ENCODE assay signal across 8 cellular contexts in genomic region chr10:70331486-70332268, GRCh38. TPM values are rescaled to one million over a fixed set of nuclear protein-coding genes. Genes with fewer than 3 reads are reported as not detected.
DNase-seq lines count a peak whose midpoint lies in the region; ATAC-seq, FAIRE-seq and TF ChIP-seq lines count a peak whose summit lies in the region.

No MANE protein-coding gene starts in this region.

- no peak overlapping the region for H3K9ac ChIP-seq in PC-3 (ENCODE audit: low read length)
- H3K9ac ChIP-seq in HepG2 (ENCODE audit: insufficient read depth, low read depth, low read length): no peak overlapping the region

- peaks cover 9% of the 10 kb centered on the region; the same call in 1 of the 2 replicates for H3K36me3 ChIP-seq in PC-3 (ENCODE audit: low read depth, low read length)
- no peaks in the 10 kb centered on the region for H3K36me3 ChIP-seq in HepG2 (replicated peaks in 1 of 2; ENCODE audit: control insufficient read depth in 1 of 2, insufficient read depth in 2 of 2, low read length in 2 of 2)
- H3K36me3 ChIP-seq in aorta (ENCODE audit: control insufficient read depth in 1 of 2, insufficient read depth in 2 of 2, low read length in 1 of 2): no peaks in the 10 kb centered on the region

- H3K4me3 ChIP-seq in PC-3 (ENCODE audit: low read length) (no peak overlapping the region), HepG2 (replicated peaks in 1 of 3; ENCODE audit: insufficient read depth in 1 of 3, low read depth in 2 of 3, low read length in 3 of 3) (peak overlapping the region in 1 of 3 experiments; percentile 37; a peak in 2 of 6 replicates), aorta (ENCODE audit: low read length in 2 of 2) (no peak overlapping the region)

- H3K27me3 ChIP-seq in PC-3 (ENCODE audit: low read length): no peaks in the 10 kb centered on the region
- no peaks in the 10 kb centered on the region for H3K27me3 ChIP-seq in HepG2 (ENCODE audit: control insufficient read depth in 1 of 2, insufficient read depth in 2 of 2, low read length in 2 of 2)
- no peaks in the 10 kb centered on the region for H3K27me3 ChIP-seq in aorta (ENCODE audit: control insufficient read depth in 1 of 2, insufficient read depth in 2 of 2, low read length in 1 of 2)

- TF ChIP-seq EP300 in HepG2 (IDR thresholded peaks at IDR 0.05; ENCODE audit: low read depth in 2 of 2, low read length in 2 of 2) (0 out of 4 replicates have a peak, but pooled peaks of 1 of the 2 experiments have one; percentile 13), HepG2 (CRISPR knock-in tag; IDR thresholded peaks at IDR 0.05; ENCODE audit: borderline replicate concordance) (no peak)

- H3K4me1 ChIP-seq in PC-3 (ENCODE audit: insufficient read depth, low read length) (peaks cover 22% of the 10 kb centered on the region), HepG2 (ENCODE audit: insufficient read depth, low read length) (peaks cover 20% of the 10 kb centered on the region), aorta (ENCODE audit: control insufficient read depth in 1 of 2, insufficient read depth in 2 of 2, low read length in 2 of 2) (no peaks in the 10 kb centered on the region)

- POLR2A ChIA-PET in PC-3 (lab: Charles Lee; ENCODE audit: unreplicated experiment): no interaction called here
- POLR2A ChIA-PET in HepG2 (lab: Yijun Ruan, JAX): interaction anchor here (0.7 to 1.9 kb wide), 6 partner anchors 8 to 185 kb away, joined by 3 to 11 read pairs (median 4); partner anchors contain the start of gene TYSND1

- no peaks in the 10 kb centered on the region for H3K36me3 Mint-ChIP-seq in chondrocyte (ENCODE audit: low read depth)

- DNase-seq in HT-29 (ENCODE audit: low spot score): peak; percentile 98
- peak; percentile 99 for DNase-seq in PC-3
- DNase-seq in chondrocyte (ENCODE audit: low spot score): peak; percentile 43
- DNase-seq in HepG2 (ENCODE audit: low spot score): peak; percentile 84
- DNase-seq in aorta: no peak
- no peak for DNase-seq in stimulated activated CD4-positive, alpha-beta T cell treated with anti-CD3 and anti-CD28 coated beads, Interleukin-15, amount 100 ng/mL, for 24 hours

- TF ChIP-seq CTCF in C4-2B (conservative IDR thresholded peaks at IDR 0.05) (no peak), PC-3 (conservative IDR thresholded peaks at IDR 0.05; ENCODE audit: low read depth, low read length) (peak; percentile 57), chondrocyte (IDR thresholded peaks at IDR 0.05) (peak; percentile 62), HepG2 (CRISPR knock-in tag; IDR thresholded peaks at IDR 0.05) (peak; percentile 70)

- H3K27ac ChIP-seq in C4-2B: peak overlapping the region; percentile 41
- 0 out of 2 replicates have a peak overlapping the region, but pooled peaks have one; percentile 1 for H3K27ac ChIP-seq in PC-3 (ENCODE audit: low read length)
- peak overlapping the region; percentile 42 for H3K27ac ChIP-seq in HepG2 (ENCODE audit: extremely low read length, insufficient read depth, low read length)
- no peak overlapping the region for H3K27ac ChIP-seq in aorta (ENCODE audit: low read depth in 1 of 2, low read length in 2 of 2)

- H3K4me2 ChIP-seq in PC-3 (ENCODE audit: low read length) (peak overlapping the region; percentile 38), HepG2 (ENCODE audit: low read depth, low read length) (peak overlapping the region; percentile 63)

- ATAC-seq in GM18870 (IDR thresholded peaks at IDR 0.05; ENCODE audit: unreplicated experiment) (peak; percentile 81), PC-3 (peak; percentile 81), HepG2 (peak; percentile 80), aorta (ENCODE audit: low FRiP score) (peak; percentile 74)

- H3K4me3 Mint-ChIP-seq in chondrocyte (ENCODE audit: unreplicated experiment): peak overlapping the region; percentile 11

- no peak for TF ChIP-seq POLR2A in HepG2 (IDR thresholded peaks at IDR 0.05; ENCODE audit: insufficient read depth in 1 of 2, low read depth in 2 of 2, low read length in 2 of 2)

- intact Hi-C loops in PC-3 (cut with micrococcal nuclease) (loop anchor here (1.0 to 5.0 kb wide), 2 partner anchors 59 to 110 kb away; no protein-coding TSS in a partner anchor), HepG2 (cut with micrococcal nuclease; ENCODE audit: unreplicated experiment) (loop anchor here (1.0 kb wide), 1 partner anchor 110 kb away; no protein-coding TSS in a partner anchor), aorta (cut with DNase I) (no loop called here)

- no peaks in the 10 kb centered on the region for H3F3A ChIP-seq in PC-3 (ENCODE audit: low read length, unreplicated experiment)

- H4K20me1 ChIP-seq in PC-3 (ENCODE audit: low read length): 0 out of 2 replicates have a peak, but pooled peaks cover 7% of the 10 kb centered on the region
- no peaks in the 10 kb centered on the region for H4K20me1 ChIP-seq in HepG2 (ENCODE audit: insufficient read depth, low read length)

- H3K4me1 Mint-ChIP-seq in chondrocyte (ENCODE audit: low read depth): peaks cover 13% of the 10 kb centered on the region

- TF ChIP-seq RAD21 in HepG2 (CRISPR knock-in tag; IDR thresholded peaks at IDR 0.05): peak; percentile 55; the same call in 1 of the 2 replicates

- H2AFZ ChIP-seq in PC-3 (ENCODE audit: low read length): no peak overlapping the region
- H2AFZ ChIP-seq in HepG2 (ENCODE audit: low read length): no peak overlapping the region

- H3K27me3 Mint-ChIP-seq in chondrocyte (ENCODE audit: low read depth): no peaks in the 10 kb centered on the region

- peak overlapping the region; percentile 10 for H3K27ac Mint-ChIP-seq in chondrocyte (ENCODE audit: unreplicated experiment)

- BruUV-seq in PC-3 (replicated peaks; lab: Mats Ljungman, UMichigan) (no TSS peak), HepG2 (replicated peaks; lab: Mats Ljungman, UMichigan) (no TSS peak)

- WGBS in HepG2 (ENCODE audit: low lambda C conversion rate): 29% methylated on average over 9 of the region's 10 CpGs
- 29 to 30% methylated on average over 10 of the region's 10 CpGs for WGBS in aorta, 2 donors

- peak; percentile 82 for FAIRE-seq in HepG2 (lab: Jason Lieb, UNC)

- no peaks in the 10 kb centered on the region for H3K9me2 ChIP-seq in PC-3 (replicated peaks; ENCODE audit: low read length)

- in situ Hi-C loops in HepG2 (cut with HindIII; ENCODE audit: extremely low pct_ligation_motif_present, low pct_unique_long_range_greater_than_20kb): no loop called here

- CTCF ChIA-PET in PC-3 (lab: Charles Lee): interaction anchor here (0.8 to 1.1 kb wide), 2 partner anchors 59 to 110 kb away, joined by 3 read pairs; no protein-coding TSS in a partner anchor
- CTCF ChIA-PET in HepG2 (lab: Yijun Ruan, JAX; ENCODE audit: low intra/inter-chr PET ratio, low total read pairs): interaction anchor here (1.3 to 1.4 kb wide), 2 partner anchors 33 to 110 kb away, joined by 3 read pairs; no protein-coding TSS in a partner anchor

- H3K9me3 Mint-ChIP-seq in chondrocyte (ENCODE audit: low read depth): no peaks in the 10 kb centered on the region

- H3K79me2 ChIP-seq in PC-3 (ENCODE audit: low read length) (no peaks in the 10 kb centered on the region), HepG2 (ENCODE audit: insufficient read depth, low read length) (no peaks in the 10 kb centered on the region)

- no peaks in the 10 kb centered on the region for H3K9me3 ChIP-seq in PC-3 (ENCODE audit: low read length)
- 0 out of 2 replicates have a peak, but pooled peaks cover 10% of the 10 kb centered on the region for H3K9me3 ChIP-seq in HepG2 (ENCODE audit: low read length)
- H3K9me3 ChIP-seq in aorta (ENCODE audit: control insufficient read depth, low read length): no peaks in the 10 kb centered on the region

RNA-seq across cellular contexts. Expression of gene NPFFR1, which starts 47.9 kb away (rescaled TPM):
- 2.9 and 4.4 TPM in 2 replicates for total RNA-seq in HT-29 (2014; rRNA removed; shearing (Covaris generic))
- total RNA-seq in PC-3 (2014; rRNA removed) (not detected in 2 replicates), chondrocyte (not detected in 3 replicates), HepG2 (2016; rRNA removed; fragmentation: Illumina TruSeq; extraction: Trizol) (under 0.01 TPM in 1 of 2 replicates, not detected in the other), aorta (under 1 TPM; 0.03 to 0.06 TPM)
- under 0.01 TPM in 1 of 2 replicates, not detected in the other for total RNA-seq in HepG2 (2016; cell fraction: cytosol; rRNA removed; fragmentation: Illumina TruSeq; extraction: Trizol; ENCODE audit: low read depth)
- total RNA-seq in HepG2 (2016; cell fraction: insoluble cytoplasmic fraction; rRNA removed; fragmentation: Illumina TruSeq; extraction: Trizol): 0.02 TPM in 1 of 2 replicates, not detected in the other
- total RNA-seq in HepG2 (2016; cell fraction: membrane; rRNA removed; fragmentation: Illumina TruSeq; extraction: Trizol): not detected in 2 replicates
- total RNA-seq in HepG2 (2016; cell fraction: nucleus; rRNA removed; fragmentation: Illumina TruSeq; extraction: Trizol): not detected in 2 replicates
- polyA plus RNA-seq in HepG2 (2011; rRNA removed) (not detected in 2 replicates), aorta (under 1 TPM in 1 of 2 donors, not detected in 1; under 0.01 TPM)
- polyA plus RNA-seq in HepG2 (2011; cell fraction: cytosol; rRNA removed): not detected in 2 replicates
- 0.02 TPM in 1 of 2 replicates, not detected in the other for polyA plus RNA-seq in HepG2 (2011; cell fraction: nucleus; rRNA removed)
- polyA plus RNA-seq in HepG2 (2012): not detected in 2 replicates
- 0.01 and 0.02 TPM in 2 replicates for polyA plus RNA-seq in HepG2 (2016; cell fraction: cytosol; fragmentation: Illumina TruSeq; extraction: Trizol; ENCODE audit: low read depth)
- polyA plus RNA-seq in HepG2 (2016; cell fraction: insoluble cytoplasmic fraction; fragmentation: Illumina TruSeq; extraction: Trizol; ENCODE audit: low read depth): not detected in 2 replicates
- not detected in 2 replicates for polyA plus RNA-seq in HepG2 (2016; cell fraction: membrane; fragmentation: Illumina TruSeq; extraction: Trizol; ENCODE audit: low read depth)
- not detected in 2 replicates for polyA plus RNA-seq in HepG2 (2016; cell fraction: nucleus; fragmentation: Illumina TruSeq; extraction: Trizol; ENCODE audit: insufficient read depth, low read depth)
- not detected in 2 replicates for polyA minus RNA-seq in HepG2 (2011; rRNA and poly(A)+ RNA removed; ENCODE audit: low replicate concordance)
- not detected in 2 replicates for polyA minus RNA-seq in HepG2 (2011; cell fraction: cytosol; rRNA and poly(A)+ RNA removed)
- under 0.01 TPM in 1 of 2 replicates, not detected in the other for polyA minus RNA-seq in HepG2 (2011; cell fraction: nucleus; rRNA and poly(A)+ RNA removed)

RNA-seq across cellular contexts. Expression of gene LRRC20, which starts 50.7 kb away (rescaled TPM):
- total RNA-seq in HT-29 (2014; rRNA removed; shearing (Covaris generic)): 36.0 and 40.7 TPM in 2 replicates
- 58.7 and 59.0 TPM in 2 replicates for total RNA-seq in PC-3 (2014; rRNA removed)
- total RNA-seq in chondrocyte: 8.8 to 10.8 TPM (median 9.5 TPM) in 3 replicates
- 37.5 and 38.6 TPM in 2 replicates for total RNA-seq in HepG2 (2016; rRNA removed; fragmentation: Illumina TruSeq; extraction: Trizol)
- 7.5 and 7.6 TPM in 2 replicates for total RNA-seq in HepG2 (2016; cell fraction: cytosol; rRNA removed; fragmentation: Illumina TruSeq; extraction: Trizol; ENCODE audit: low read depth)
- 31.9 and 38.9 TPM in 2 replicates for total RNA-seq in HepG2 (2016; cell fraction: insoluble cytoplasmic fraction; rRNA removed; fragmentation: Illumina TruSeq; extraction: Trizol)
- 28.7 and 30.2 TPM in 2 replicates for total RNA-seq in HepG2 (2016; cell fraction: membrane; rRNA removed; fragmentation: Illumina TruSeq; extraction: Trizol)
- total RNA-seq in HepG2 (2016; cell fraction: nucleus; rRNA removed; fragmentation: Illumina TruSeq; extraction: Trizol): 21.0 and 21.2 TPM in 2 replicates
- polyA plus RNA-seq in HepG2 (2011; rRNA removed): 31.1 and 37.0 TPM in 2 replicates
- polyA plus RNA-seq in HepG2 (2011; cell fraction: cytosol; rRNA removed): 40.7 and 41.5 TPM in 2 replicates
- 39.1 and 48.3 TPM in 2 replicates for polyA plus RNA-seq in HepG2 (2011; cell fraction: nucleus; rRNA removed)
- polyA plus RNA-seq in HepG2 (2012): 20.8 and 26.7 TPM in 2 replicates
- 6.9 and 8.4 TPM in 2 replicates for polyA plus RNA-seq in HepG2 (2016; cell fraction: cytosol; fragmentation: Illumina TruSeq; extraction: Trizol; ENCODE audit: low read depth)
- polyA plus RNA-seq in HepG2 (2016; cell fraction: insoluble cytoplasmic fraction; fragmentation: Illumina TruSeq; extraction: Trizol; ENCODE audit: low read depth): 39.8 and 43.5 TPM in 2 replicates
- polyA plus RNA-seq in HepG2 (2016; cell fraction: membrane; fragmentation: Illumina TruSeq; extraction: Trizol; ENCODE audit: low read depth): 24.8 and 26.5 TPM in 2 replicates
- 43.4 and 44.0 TPM in 2 replicates for polyA plus RNA-seq in HepG2 (2016; cell fraction: nucleus; fragmentation: Illumina TruSeq; extraction: Trizol; ENCODE audit: insufficient read depth, low read depth)
- 8.9 and 35.0 TPM in 2 replicates for polyA minus RNA-seq in HepG2 (2011; rRNA and poly(A)+ RNA removed; ENCODE audit: low replicate concordance)
- polyA minus RNA-seq in HepG2 (2011; cell fraction: cytosol; rRNA and poly(A)+ RNA removed): 14.2 and 15.2 TPM in 2 replicates
- 8.6 and 11.4 TPM in 2 replicates for polyA minus RNA-seq in HepG2 (2011; cell fraction: nucleus; rRNA and poly(A)+ RNA removed)
- 1 to 10 TPM; 1.9 to 5.6 TPM for total RNA-seq in aorta
- polyA plus RNA-seq in aorta: 1 to 10 TPM; 3.8 to 4.0 TPM

Comparison
In these comparisons a context has a peak if more than half of its experiments do, and no peak if none do; other contexts are left out.
1. H3K27ac ChIP-seq: peak in C4-2B (single experiment), PC-3 (single experiment) and HepG2 (single experiment); none in aorta (0 of 2).
2. DNase-seq: peak in HT-29 (single experiment), PC-3 (single experiment), chondrocyte (single experiment) and HepG2 (single experiment); none in aorta (0 of 2) and stimulated activated CD4-positive, alpha-beta T cell treated with anti-CD3 and anti-CD28 coated beads, Interleukin-15, amount 100 ng/mL, for 24 hours (single experiment).
3. intact Hi-C loops: an anchor here in PC-3 (1.0 to 5.0 kb wide) and HepG2 (1.0 kb wide); none called in aorta.
4. Peak in every context shown above with its lines, with median percentiles within 50 percentile points of each other: ATAC-seq.